Comparison of ENCODE assay signal across 8 cellular contexts in the genomic region with DNA sequence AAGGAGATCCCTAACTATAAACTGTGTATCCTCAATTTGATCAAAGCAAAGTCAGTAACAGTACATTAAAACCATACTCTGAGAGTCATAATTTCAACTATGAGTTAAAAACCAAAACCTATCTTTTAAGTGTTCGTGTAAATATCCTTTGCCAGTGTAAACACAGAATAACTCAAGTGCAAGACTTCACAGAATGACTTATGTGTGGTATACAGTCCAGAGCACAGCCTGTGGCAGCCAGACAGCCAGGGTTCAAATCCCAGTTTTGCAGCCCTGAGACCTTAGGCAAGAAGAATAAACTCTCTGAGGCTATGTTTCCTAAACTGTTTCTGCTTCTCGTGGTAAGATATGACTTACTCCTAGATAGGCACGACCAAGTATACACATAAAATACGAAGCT. TPM values are rescaled to one million over a fixed set of nuclear protein-coding genes. Genes with fewer than 3 reads are reported as not detected.
"Had no signal": no experiment of that assay in that cellular context is flagged by ENCODE, and none has a peak within 500 bp of the region (broad histone marks: within the 10 kb centered on the region; RNA-seq: fewer than 3 reads in every experiment).

No MANE protein-coding gene starts in this region.

- ATAC-seq: HepG2, K562 had no signal

- H3K9ac ChIP-seq: KMS-11 had no signal

- H3K4me3 ChIP-seq: K562 had no signal

- H3K27ac ChIP-seq: HL-60, KMS-11 had no signal

- H3K4me2 ChIP-seq: KMS-11 had no signal

- DNase-seq: IMR-90, KBM-7, KG1 had no signal

RNA-seq across cellular contexts. Expression of a gene that starts 30.4 kb away (rescaled TPM):
- total RNA-seq: HepG2 had no signal
- polyA plus RNA-seq: HepG2, IgD-negative memory B cell had no signal
